Comparison of ENCODE assay signal across 2 cellular contexts in genomic region chr6:167295495-167296292, GRCh38.
TF ChIP-seq lines count a peak whose summit lies in the region.

No MANE protein-coding gene starts in this region.

TF ChIP-seq in HepG2, 621 proteins besides CTCF, POLR2A, EP300 and RAD21:
- no peak for TF ChIP-seq SRSF9 (IDR thresholded peaks at IDR 0.05; ENCODE audit: borderline replicate concordance, insufficient read depth, low read depth, low read length, poor library complexity, severe bottlenecking)
- TF ChIP-seq EEA1 (CRISPR knock-in tag; IDR thresholded peaks at IDR 0.05; ENCODE audit: borderline replicate concordance): no peak
- no peak for TF ChIP-seq HDAC6 (IDR thresholded peaks at IDR 0.05; ENCODE audit: low read depth, low read length)
- TF ChIP-seq KDM3A (CRISPR knock-in tag; IDR thresholded peaks at IDR 0.05; ENCODE audit: low read depth): no peak
- TF ChIP-seq ZNF263 (CRISPR knock-in tag; IDR thresholded peaks at IDR 0.05): peak; percentile 66
- TF ChIP-seq YY1 (IDR thresholded peaks at IDR 0.05; ENCODE audit: insufficient read depth, insufficient replicate concordance, low read depth, low read length): no peak
- TF ChIP-seq PRPF4 (IDR thresholded peaks at IDR 0.05; ENCODE audit: low read depth, low read length, poor library complexity, severe bottlenecking): no peak
- TF ChIP-seq ZNF678 (CRISPR knock-in tag; IDR thresholded peaks at IDR 0.05): no peak
- TF ChIP-seq ATF3 (CRISPR knock-in tag; IDR thresholded peaks at IDR 0.05): no peak
- TF ChIP-seq GTF2F1 (IDR thresholded peaks at IDR 0.05; ENCODE audit: low read length): no peak
- TF ChIP-seq ELF3 (CRISPR knock-in tag; IDR thresholded peaks at IDR 0.05): no peak
- TF ChIP-seq NFE2 (CRISPR knock-in tag; IDR thresholded peaks at IDR 0.05): no peak
- no peak for TF ChIP-seq ELF4 (CRISPR knock-in tag; IDR thresholded peaks at IDR 0.05; ENCODE audit: borderline replicate concordance)
- peak; percentile 2; the same call in 1 of the 2 replicates for TF ChIP-seq ZNF687 (CRISPR knock-in tag; IDR thresholded peaks at IDR 0.05)
- TF ChIP-seq NRL (CRISPR knock-in tag; IDR thresholded peaks at IDR 0.05; ENCODE audit: borderline replicate concordance): no peak
- no peak for TF ChIP-seq ZNF761 (CRISPR knock-in tag; conservative IDR thresholded peaks at IDR 0.05)
- TF ChIP-seq ZNF850 (CRISPR knock-in tag; conservative IDR thresholded peaks at IDR 0.05): no peak

TF ChIP-seq in H1, 55 proteins besides CTCF, POLR2A, EP300 and RAD21:
- TF ChIP-seq E2F6 (IDR thresholded peaks at IDR 0.05): peak; percentile 21; the same call in 1 of the 2 replicates
- no peak for TF ChIP-seq CHD7 (IDR thresholded peaks at IDR 0.05; ENCODE audit: insufficient replicate concordance, low read length)
